ENCODE assay signal across 18 cellular contexts in genomic region chr18:2826581-2826980, GRCh38. TPM values are rescaled to one million over a fixed set of nuclear protein-coding genes. Genes with fewer than 3 reads are reported as not detected.
DNase-seq lines count a peak whose midpoint lies in the region; ATAC-seq and TF ChIP-seq lines count a peak whose summit lies in the region.
"Had no signal": no experiment of that assay in that cellular context is flagged by ENCODE, and none has a peak within 500 bp of the region (broad histone marks: within the 10 kb centered on the region; RNA-seq: fewer than 3 reads in every experiment).

No MANE protein-coding gene starts in this region.

- H3K9me3 ChIP-seq in heart right ventricle (peaks cover 0 to 7% (median 0%) of the 10 kb centered on the region in 11 donors), vagina (no peaks in the 10 kb centered on the region)
- H3K9me3 ChIP-seq: prostate gland had no signal

- intact Hi-C loops in activated CD4-positive, alpha-beta T cell treated with anti-CD3 and anti-CD28 coated beads, Interleukin-2, amount 10 ng/mL, durations not matched to agents 24 days and 14 days (cut with micrococcal nuclease): no loop called here
- intact Hi-C loops in activated CD4-positive, alpha-beta T cell treated with anti-CD3 and anti-CD28 coated beads for 36 hours (cut with DNase I, micrococcal nuclease): no loop called here
- intact Hi-C loops in heart right ventricle (cut with DNase I) (no loop called here), vagina (cut with DNase I) (no loop called here)

- peak; percentile 34 for DNase-seq in activated CD4-positive, alpha-beta T cell treated with anti-CD3 and anti-CD28 coated beads, Interleukin-2, amount 10 ng/mL, durations not matched to agents 24 days and 14 days
- DNase-seq in activated CD4-positive, alpha-beta T cell treated with anti-CD3 and anti-CD28 coated beads for 36 hours: no peak
- DNase-seq in heart right ventricle (peak; percentile 7 to 14), omental fat pad (ENCODE audit: low spot score) (no peak), vagina (ENCODE audit: extremely low spot score in 2 of 2) (peak in 1 of 2 donors; percentile 87), germinal center (ENCODE audit: low spot score) (no peak), NCI-H1436 (lab: John Stamatoyannopoulos, UW) (no peak)
- DNase-seq: activated CD4-positive, alpha-beta T cell treated with anti-CD3 and anti-CD28 coated beads, Interleukin-2, amount 10 ng/mL, durations not matched to agents 7 days and 5 days; DMS53; NCI-H1417 treated with DMSO at 0.1 percent for 48 hours; NCI-H446 treated with DMSO at 0.1 percent for 48 hours had no signal

- no peak for TF ChIP-seq POLR2A in vagina (IDR thresholded peaks at IDR 0.05)

- no peaks in the 10 kb centered on the region for H3K27me3 ChIP-seq in heart right ventricle
- H3K27me3 ChIP-seq in vagina: no peaks in the 10 kb centered on the region

- no peaks in the 10 kb centered on the region for H3K4me1 Mint-ChIP-seq in activated CD4-positive, alpha-beta T cell treated with anti-CD3 and anti-CD28 coated beads, Interleukin-2, amount 10 ng/mL, durations not matched to agents 24 days and 14 days
- no peaks in the 10 kb centered on the region for H3K4me1 Mint-ChIP-seq in activated CD4-positive, alpha-beta T cell treated with anti-CD3 and anti-CD28 coated beads for 36 hours
- H3K4me1 Mint-ChIP-seq: activated CD4-positive, alpha-beta T cell treated with anti-CD3 and anti-CD28 coated beads, Interleukin-2, amount 10 ng/mL, durations not matched to agents 7 days and 5 days; activated naive CD4-positive, alpha-beta T cell treated with anti-CD3 and anti-CD28 coated beads, Interleukin-2, amount 50 U/mL, for 24 hours; central memory CD8-positive, alpha-beta T cell had no signal

- WGBS in heart right ventricle, 2 donors: 19 to 28% methylated on average over 10 of the region's 10 CpGs

- no peak overlapping the region for H3K27ac Mint-ChIP-seq in activated CD4-positive, alpha-beta T cell treated with anti-CD3 and anti-CD28 coated beads, Interleukin-2, amount 10 ng/mL, durations not matched to agents 24 days and 14 days
- H3K27ac Mint-ChIP-seq in activated CD4-positive, alpha-beta T cell treated with anti-CD3 and anti-CD28 coated beads for 36 hours: no peak overlapping the region
- H3K27ac Mint-ChIP-seq: activated CD4-positive, alpha-beta T cell treated with anti-CD3 and anti-CD28 coated beads, Interleukin-2, amount 10 ng/mL, durations not matched to agents 7 days and 5 days; activated naive CD4-positive, alpha-beta T cell treated with anti-CD3 and anti-CD28 coated beads, Interleukin-2, amount 50 U/mL, for 24 hours had no signal

- no peak for ATAC-seq in activated CD4-positive, alpha-beta T cell treated with anti-CD3 and anti-CD28 coated beads for 36 hours
- peak in 7 of 8 donors; percentile 46 to 95 (median 67) for ATAC-seq in heart right ventricle
- peak; percentile 96 for ATAC-seq in omental fat pad (ENCODE audit: low FRiP score)
- ATAC-seq in HG02763 (IDR thresholded peaks at IDR 0.05; ENCODE audit: unreplicated experiment): no peak

- H3K4me3 ChIP-seq in heart right ventricle (no peak overlapping the region), vagina (no peak overlapping the region)
- H3K4me3 ChIP-seq: prostate gland had no signal

- peaks cover 11% of the 10 kb centered on the region for H3K27me3 Mint-ChIP-seq in activated CD4-positive, alpha-beta T cell treated with anti-CD3 and anti-CD28 coated beads, Interleukin-2, amount 10 ng/mL, durations not matched to agents 24 days and 14 days
- no peaks in the 10 kb centered on the region for H3K27me3 Mint-ChIP-seq in activated CD4-positive, alpha-beta T cell treated with anti-CD3 and anti-CD28 coated beads for 36 hours

- H3K36me3 ChIP-seq in heart right ventricle (no peaks in the 10 kb centered on the region), vagina (no peaks in the 10 kb centered on the region)
- H3K36me3 ChIP-seq: prostate gland had no signal

- CTCF ChIA-PET in activated CD4-positive, alpha-beta T cell treated with anti-CD3 and anti-CD28 coated beads for 36 hours (lab: Charles Lee): interaction anchor here (0.6 kb wide), 1 partner anchor 29 kb away, joined by 3 read pairs; no protein-coding TSS in a partner anchor

- TF ChIP-seq CTCF in heart right ventricle (IDR thresholded peaks at IDR 0.05) (no peak), omental fat pad (IDR thresholded peaks at IDR 0.05) (no peak), vagina (IDR thresholded peaks at IDR 0.05) (no peak)

- peak overlapping the region in 1 of 10 donors; percentile 18 for H3K27ac ChIP-seq in heart right ventricle
- peak overlapping the region; percentile 38 for H3K27ac ChIP-seq in vagina
- H3K27ac ChIP-seq: 22Rv1, C4-2B, KMS-11, prostate gland had no signal

- POLR2A ChIA-PET in activated CD4-positive, alpha-beta T cell treated with anti-CD3 and anti-CD28 coated beads for 36 hours (lab: Charles Lee): no interaction called here

- H3K4me1 ChIP-seq in heart right ventricle (peaks cover 0 to 11% (median 8%) of the 10 kb centered on the region in 9 donors), vagina (peaks cover 6% of the 10 kb centered on the region)
- H3K4me1 ChIP-seq: prostate gland had no signal

- H3K36me3 Mint-ChIP-seq in activated CD4-positive, alpha-beta T cell treated with anti-CD3 and anti-CD28 coated beads, Interleukin-2, amount 10 ng/mL, durations not matched to agents 24 days and 14 days (ENCODE audit: low read depth): no peaks in the 10 kb centered on the region
- H3K36me3 Mint-ChIP-seq in activated CD4-positive, alpha-beta T cell treated with anti-CD3 and anti-CD28 coated beads for 36 hours (ENCODE audit: low read depth): no peaks in the 10 kb centered on the region
- H3K36me3 Mint-ChIP-seq: activated naive CD4-positive, alpha-beta T cell treated with anti-CD3 and anti-CD28 coated beads, Interleukin-2, amount 50 U/mL, for 24 hours had no signal

- H3K4me3 Mint-ChIP-seq in activated CD4-positive, alpha-beta T cell treated with anti-CD3 and anti-CD28 coated beads, Interleukin-2, amount 10 ng/mL, durations not matched to agents 24 days and 14 days: no peak overlapping the region
- H3K4me3 Mint-ChIP-seq in activated CD4-positive, alpha-beta T cell treated with anti-CD3 and anti-CD28 coated beads for 36 hours: no peak overlapping the region
- H3K4me3 Mint-ChIP-seq: activated CD4-positive, alpha-beta T cell treated with anti-CD3 and anti-CD28 coated beads, Interleukin-2, amount 10 ng/mL, durations not matched to agents 7 days and 5 days; activated naive CD4-positive, alpha-beta T cell treated with anti-CD3 and anti-CD28 coated beads, Interleukin-2, amount 50 U/mL, for 24 hours; central memory CD8-positive, alpha-beta T cell had no signal

- H3K9me3 Mint-ChIP-seq in activated CD4-positive, alpha-beta T cell treated with anti-CD3 and anti-CD28 coated beads, Interleukin-2, amount 10 ng/mL, durations not matched to agents 24 days and 14 days: peaks cover 7% of the 10 kb centered on the region
- no peaks in the 10 kb centered on the region for H3K9me3 Mint-ChIP-seq in activated CD4-positive, alpha-beta T cell treated with anti-CD3 and anti-CD28 coated beads for 36 hours (ENCODE audit: low read depth)
- H3K9me3 Mint-ChIP-seq: activated CD4-positive, alpha-beta T cell treated with anti-CD3 and anti-CD28 coated beads, Interleukin-2, amount 10 ng/mL, durations not matched to agents 7 days and 5 days; activated naive CD4-positive, alpha-beta T cell treated with anti-CD3 and anti-CD28 coated beads, Interleukin-2, amount 50 U/mL, for 24 hours; central memory CD8-positive, alpha-beta T cell had no signal

RNA-seq across cellular contexts. Expression of gene EMILIN2, which starts 20.2 kb away (rescaled TPM):
- 32.4 and 35.5 TPM in 2 replicates for total RNA-seq in activated CD4-positive, alpha-beta T cell treated with anti-CD3 and anti-CD28 coated beads, Interleukin-2, amount 10 ng/mL, durations not matched to agents 24 days and 14 days
- 10 to 100 TPM; 12.0 to 15.7 TPM for total RNA-seq in activated CD4-positive, alpha-beta T cell treated with anti-CD3 and anti-CD28 coated beads for 36 hours
- total RNA-seq in heart right ventricle (10 to 100 TPM in 9 of 10 donors, 1 to 10 TPM in 1; 9.5 to 50.5 (median 19.6) TPM), omental fat pad (10 to 100 TPM; 33.9 to 56.4 (median 52.9) TPM), vagina (26.8 TPM)
- polyA plus RNA-seq in heart right ventricle: 10 to 100 TPM; 15.4 to 34.8 TPM

Comparison
In these comparisons a context has a peak if more than half of its experiments do, and no peak if none do; other contexts are left out.
1. DNase-seq: peak in activated CD4-positive, alpha-beta T cell treated with anti-CD3 and anti-CD28 coated beads, Interleukin-2, amount 10 ng/mL, durations not matched to agents 24 days and 14 days (single experiment) and heart right ventricle (2 of 2); none in activated CD4-positive, alpha-beta T cell treated with anti-CD3 and anti-CD28 coated beads for 36 hours (single experiment), omental fat pad (single experiment), germinal center (single experiment) and NCI-H1436 (single experiment).
2. ATAC-seq: peak in heart right ventricle (7 of 8) and omental fat pad (single experiment); none in activated CD4-positive, alpha-beta T cell treated with anti-CD3 and anti-CD28 coated beads for 36 hours (single experiment) and HG02763 (single experiment).